11 cellular contexts compared by ENCODE assay signal in genomic region chr15:71748327-71748726, GRCh38.
DNase-seq lines count a peak whose midpoint lies in the region; ATAC-seq and TF ChIP-seq lines count a peak whose summit lies in the region.
"Had no signal": no experiment of that assay in that cellular context is flagged by ENCODE, and none has a peak within 500 bp of the region (broad histone marks: within the 10 kb centered on the region; RNA-seq: fewer than 3 reads in every experiment).

No MANE protein-coding gene starts in this region.

- no peak overlapping the region for H2AFZ ChIP-seq in mesenchymal stem cell (ENCODE audit: low read depth, low read length)
- H2AFZ ChIP-seq: GM23338 had no signal

- H2BK120ac ChIP-seq in mesenchymal stem cell (ENCODE audit: low read depth, low read length) = no peak overlapping the region

- H3K14ac ChIP-seq in mesenchymal stem cell (ENCODE audit: low read length in 2 of 2) = peak overlapping the region in 1 of 2 experiments; percentile 53

- H3K9me3 ChIP-seq in mesenchymal stem cell (ENCODE audit: control insufficient read depth, low read length) (no peaks in the 10 kb centered on the region), heart right ventricle (no peaks in the 10 kb centered on the region)

- peak overlapping the region; percentile 51 for H3K4me2 ChIP-seq in mesenchymal stem cell (ENCODE audit: low read length, poor library complexity, severe bottlenecking)
- H3K4me2 ChIP-seq: GM23338 had no signal

- ATAC-seq in heart right ventricle = no peak
- ATAC-seq: GM23338, left ventricle myocardium superior had no signal

- H3K4me3 ChIP-seq in astrocyte of the spinal cord (ENCODE audit: low read depth, low read length) (no peak overlapping the region), mesenchymal stem cell (ENCODE audit: insufficient read depth in 1 of 2, low read depth in 1 of 2, low read length in 2 of 2) (peak overlapping the region in 1 of 2 experiments; percentile 26), heart right ventricle (no peak overlapping the region)
- H3K4me3 ChIP-seq: GM23338 had no signal

- no peak for TF ChIP-seq POLR2A in erythroblast (IDR thresholded peaks at IDR 0.05; ENCODE audit: low read length)

- TF ChIP-seq CTCF in C4-2B (conservative IDR thresholded peaks at IDR 0.05) = no peak
- no peak for TF ChIP-seq CTCF in astrocyte of the spinal cord (IDR thresholded peaks at IDR 0.05; ENCODE audit: low read depth, low read length)
- TF ChIP-seq CTCF in heart right ventricle (IDR thresholded peaks at IDR 0.05) = no peak

- no peak overlapping the region for H2BK15ac ChIP-seq in mesenchymal stem cell (ENCODE audit: low read depth, poor library complexity, severe bottlenecking)

- H3K27me3 ChIP-seq in mesenchymal stem cell (ENCODE audit: control insufficient read depth in 1 of 2, insufficient read depth in 1 of 2, low read length in 2 of 2) (peaks cover 0 to 11% of the 10 kb centered on the region in 2 experiments), heart right ventricle (no peaks in the 10 kb centered on the region)

- in situ Hi-C loops in astrocyte of the spinal cord (cut with HindIII; ENCODE audit: low sequenced_read_pairs) (no loop called here), KBM-7 (cut with MboI; ENCODE audit: low pct_unique_long_range_greater_than_20kb, low sequenced_read_pairs) (no loop called here)

- H3K23ac ChIP-seq in mesenchymal stem cell (ENCODE audit: low read length in 2 of 2) = no peak overlapping the region

- peak overlapping the region; percentile 71 for H2AK5ac ChIP-seq in mesenchymal stem cell (ENCODE audit: low read length, severe bottlenecking)

- 55% methylated on average over 13 of the region's 16 CpGs for WGBS in mesenchymal stem cell
- 86 to 92% methylated on average over 16 of the region's 16 CpGs for WGBS in heart right ventricle, 2 donors

- DNase-seq in LHCN-M2 (ENCODE audit: low read depth) (peak; percentile 84), astrocyte of the spinal cord (ENCODE audit: low read depth, low spot score) (peak; percentile 86), mesenchymal stem cell (peak; percentile 62), heart right ventricle (no peak), KBM-7 (no peak), erythroblast (lab: John Stamatoyannopoulos, UW) (no peak), NCI-H1930 (lab: John Stamatoyannopoulos, UW) (no peak)
- DNase-seq: left ventricle myocardium superior, nucleus accumbens had no signal

- peak overlapping the region; percentile 91 to 96 for H2BK12ac ChIP-seq in mesenchymal stem cell (ENCODE audit: low read length in 2 of 2)

- no peak overlapping the region for H3K9ac ChIP-seq in mesenchymal stem cell (ENCODE audit: low read length)

- H3K36me3 ChIP-seq in mesenchymal stem cell (ENCODE audit: control insufficient read depth in 1 of 2, insufficient read depth in 2 of 2, low read depth in 1 of 2, low read length in 2 of 2) (peaks cover 3 to 6% of the 10 kb centered on the region in 2 experiments), heart right ventricle (peaks cover 0 to 39% (median 0%) of the 10 kb centered on the region in 9 donors)

- H3K4ac ChIP-seq in mesenchymal stem cell (ENCODE audit: low read depth in 1 of 2, low read length in 2 of 2) = peak overlapping the region; percentile 20 to 81

- peak overlapping the region; percentile 95 for H2BK5ac ChIP-seq in mesenchymal stem cell (ENCODE audit: low read depth, low read length, poor library complexity, severe bottlenecking)

- H3K79me1 ChIP-seq in mesenchymal stem cell (replicated peaks; ENCODE audit: low read length, poor library complexity, severe bottlenecking) = peaks cover 10% of the 10 kb centered on the region

- H3K4me1 ChIP-seq in mesenchymal stem cell (ENCODE audit: control insufficient read depth, insufficient read depth, low read depth, low read length) (peaks cover 42% of the 10 kb centered on the region), heart right ventricle (peaks cover 0 to 9% (median 0%) of the 10 kb centered on the region in 9 donors)

- peak overlapping the region; percentile 16 to 81 for H3K18ac ChIP-seq in mesenchymal stem cell (ENCODE audit: low read depth in 1 of 2, low read length in 2 of 2)

- intact Hi-C loops in heart right ventricle (cut with DNase I) = loop anchor here in 4 of 10 donors (5.0 to 10.0 kb wide), 4 partner anchors 54 to 409 kb away; no protein-coding TSS in a partner anchor

- H4K91ac ChIP-seq in mesenchymal stem cell (ENCODE audit: low read length) = peak overlapping the region; percentile 87

- peak overlapping the region; percentile 36 for H4K8ac ChIP-seq in mesenchymal stem cell (ENCODE audit: low read length)

- H3K27ac ChIP-seq in C4-2B (peak overlapping the region; percentile 81), mesenchymal stem cell (ENCODE audit: low read length, poor library complexity, severe bottlenecking) (peak overlapping the region; percentile 99), heart right ventricle (no peak overlapping the region)

Comparison
In these comparisons a context has a peak if more than half of its experiments do, and no peak if none do; other contexts are left out.
1. H3K27ac ChIP-seq: peak in C4-2B (single experiment) and mesenchymal stem cell (single experiment); none in heart right ventricle (0 of 10).
2. DNase-seq: peak in LHCN-M2 (single experiment), astrocyte of the spinal cord (single experiment) and mesenchymal stem cell (single experiment); none in heart right ventricle (0 of 2), KBM-7 (single experiment), erythroblast (0 of 2) and NCI-H1930 (0 of 2).